In the genomic region with DNA sequence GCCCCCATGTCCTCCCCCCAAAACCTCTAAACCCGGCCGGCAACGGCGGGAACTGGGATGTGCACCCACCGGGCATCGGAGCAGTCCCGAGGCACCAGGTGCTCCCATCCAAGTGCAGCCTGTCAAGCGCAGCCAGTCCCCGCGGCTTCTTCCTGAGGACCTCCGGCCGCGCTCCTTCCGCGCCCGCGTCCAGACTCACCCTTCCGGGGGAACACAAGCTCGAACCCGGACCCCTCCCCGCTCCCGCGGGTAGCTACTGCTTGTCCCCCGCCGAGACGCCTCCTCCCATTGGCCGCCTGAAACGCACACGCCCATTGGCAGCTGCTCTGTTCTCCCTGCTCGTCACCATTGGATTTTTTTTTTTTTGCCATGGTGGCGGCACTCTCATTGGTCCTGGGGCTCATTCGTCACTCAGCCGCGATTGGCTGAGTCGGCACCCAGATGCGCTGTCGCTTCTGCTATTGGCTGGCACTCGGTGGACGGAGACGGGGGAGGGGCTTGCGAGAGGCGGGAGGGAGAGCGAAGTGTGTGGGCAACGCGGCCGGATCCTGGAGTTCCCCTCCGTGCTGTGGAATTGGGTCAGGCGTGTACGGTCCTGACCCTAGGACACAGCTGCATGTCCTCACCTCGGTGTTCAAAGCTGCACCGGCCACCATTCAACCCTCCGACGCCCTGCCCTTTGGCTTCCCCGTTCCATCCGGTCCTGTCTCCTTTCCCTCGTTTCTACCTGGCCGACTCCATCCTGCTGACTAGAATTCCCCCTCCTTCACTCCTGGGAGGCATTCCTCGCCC, we compare ENCODE assay signal across 1 cellular context.
A peak's percentile ranks its signal among the peaks of the same experiment; 100 is the strongest.
TF ChIP-seq lines count a peak whose summit lies in the region.

TSS of gene TYK2 (minus strand) at position 262 of the 792 bp plus-strand sequence. CDS start 2,166 bp downstream, outside the sequence.

TF ChIP-seq in GM12878, 131 proteins besides CTCF, POLR2A, EP300 and RAD21 (continued from another document):
- peak; percentile 89 for TF ChIP-seq PKNOX1 (IDR thresholded peaks at IDR 0.05)
- TF ChIP-seq CBX5 (IDR thresholded peaks at IDR 0.05; ENCODE audit: low read depth), result no peak
- peak; percentile 78 for TF ChIP-seq ATF7 (IDR thresholded peaks at IDR 0.05; ENCODE audit: low read depth)
- no peak; the same call in 1 of the 2 replicates for TF ChIP-seq MLLT1 (IDR thresholded peaks at IDR 0.05)
- no peak for TF ChIP-seq ZNF274 (IDR thresholded peaks at IDR 0.05; ENCODE audit: insufficient read depth, insufficient read length)
- TF ChIP-seq HDAC6 (IDR thresholded peaks at IDR 0.05; ENCODE audit: unreplicated experiment), result no peak
- TF ChIP-seq, protein P1, sequence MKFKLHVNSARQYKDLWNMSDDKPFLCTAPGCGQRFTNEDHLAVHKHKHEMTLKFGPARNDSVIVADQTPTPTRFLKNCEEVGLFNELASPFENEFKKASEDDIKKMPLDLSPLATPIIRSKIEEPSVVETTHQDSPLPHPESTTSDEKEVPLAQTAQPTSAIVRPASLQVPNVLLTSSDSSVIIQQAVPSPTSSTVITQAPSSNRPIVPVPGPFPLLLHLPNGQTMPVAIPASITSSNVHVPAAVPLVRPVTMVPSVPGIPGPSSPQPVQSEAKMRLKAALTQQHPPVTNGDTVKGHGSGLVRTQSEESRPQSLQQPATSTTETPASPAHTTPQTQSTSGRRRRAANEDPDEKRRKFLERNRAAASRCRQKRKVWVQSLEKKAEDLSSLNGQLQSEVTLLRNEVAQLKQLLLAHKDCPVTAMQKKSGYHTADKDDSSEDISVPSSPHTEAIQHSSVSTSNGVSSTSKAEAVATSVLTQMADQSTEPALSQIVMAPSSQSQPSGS (IDR thresholded peaks at IDR 0.05; ENCODE audit: low read length), result no peak
- TF ChIP-seq BCLAF1 (IDR thresholded peaks at IDR 0.05), result no peak
- TF ChIP-seq, protein P2, sequence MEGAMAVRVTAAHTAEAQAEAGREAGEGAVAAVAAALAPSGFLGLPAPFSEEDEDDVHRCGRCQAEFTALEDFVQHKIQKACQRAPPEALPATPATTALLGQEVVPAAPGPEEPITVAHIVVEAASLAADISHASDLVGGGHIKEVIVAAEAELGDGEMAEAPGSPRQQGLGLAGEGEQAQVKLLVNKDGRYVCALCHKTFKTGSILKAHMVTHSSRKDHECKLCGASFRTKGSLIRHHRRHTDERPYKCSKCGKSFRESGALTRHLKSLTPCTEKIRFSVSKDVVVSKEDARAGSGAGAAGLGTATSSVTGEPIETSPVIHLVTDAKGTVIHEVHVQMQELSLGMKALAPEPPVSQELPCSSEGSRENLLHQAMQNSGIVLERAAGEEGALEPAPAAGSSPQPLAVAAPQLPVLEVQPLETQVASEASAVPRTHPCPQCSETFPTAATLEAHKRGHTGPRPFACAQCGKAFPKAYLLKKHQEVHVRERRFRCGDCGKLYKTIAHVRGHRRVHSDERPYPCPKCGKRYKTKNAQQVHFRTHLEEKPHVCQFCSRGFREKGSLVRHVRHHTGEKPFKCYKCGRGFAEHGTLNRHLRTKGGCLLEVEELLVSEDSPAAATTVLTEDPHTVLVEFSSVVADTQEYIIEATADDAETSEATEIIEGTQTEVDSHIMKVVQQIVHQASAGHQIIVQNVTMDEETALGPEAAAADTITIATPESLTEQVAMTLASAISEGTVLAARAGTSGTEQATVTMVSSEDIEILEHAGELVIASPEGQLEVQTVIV (IDR thresholded peaks at IDR 0.05; ENCODE audit: borderline replicate concordance, partially characterized antibody), result peak; percentile 14
- peak; percentile 79; the same call in 1 of the 2 replicates for TF ChIP-seq GATAD2B (conservative IDR thresholded peaks at IDR 0.05; ENCODE audit: low read depth)
- peak; percentile 72 for TF ChIP-seq TCF3 (IDR thresholded peaks at IDR 0.05; ENCODE audit: borderline replicate concordance, insufficient read depth, low read depth, low read length)
- TF ChIP-seq SUPT20H (IDR thresholded peaks at IDR 0.05; ENCODE audit: borderline replicate concordance, control insufficient read depth, low read depth, low read length), result no peak
- TF ChIP-seq ZNF207 (IDR thresholded peaks at IDR 0.05; ENCODE audit: borderline replicate concordance), result no peak
- TF ChIP-seq EZH2 (IDR thresholded peaks at IDR 0.05; ENCODE audit: borderline replicate concordance, control insufficient read depth, low read depth, low read length), result no peak
- TF ChIP-seq HSF1 (IDR thresholded peaks at IDR 0.05; ENCODE audit: low read depth, low read length), result no peak
- no peak for TF ChIP-seq BCL11A (IDR thresholded peaks at IDR 0.05; ENCODE audit: low read depth, low read length)
- no peak for TF ChIP-seq YBX1 (IDR thresholded peaks at IDR 0.05)
- peak; percentile 99 for TF ChIP-seq SP1 (IDR thresholded peaks at IDR 0.05; ENCODE audit: low read depth, low read length)
TF ChIP-seq in GM12878: peak in this region for 58.
